ENCODE assay signal across 8 cellular contexts in the genomic region with DNA sequence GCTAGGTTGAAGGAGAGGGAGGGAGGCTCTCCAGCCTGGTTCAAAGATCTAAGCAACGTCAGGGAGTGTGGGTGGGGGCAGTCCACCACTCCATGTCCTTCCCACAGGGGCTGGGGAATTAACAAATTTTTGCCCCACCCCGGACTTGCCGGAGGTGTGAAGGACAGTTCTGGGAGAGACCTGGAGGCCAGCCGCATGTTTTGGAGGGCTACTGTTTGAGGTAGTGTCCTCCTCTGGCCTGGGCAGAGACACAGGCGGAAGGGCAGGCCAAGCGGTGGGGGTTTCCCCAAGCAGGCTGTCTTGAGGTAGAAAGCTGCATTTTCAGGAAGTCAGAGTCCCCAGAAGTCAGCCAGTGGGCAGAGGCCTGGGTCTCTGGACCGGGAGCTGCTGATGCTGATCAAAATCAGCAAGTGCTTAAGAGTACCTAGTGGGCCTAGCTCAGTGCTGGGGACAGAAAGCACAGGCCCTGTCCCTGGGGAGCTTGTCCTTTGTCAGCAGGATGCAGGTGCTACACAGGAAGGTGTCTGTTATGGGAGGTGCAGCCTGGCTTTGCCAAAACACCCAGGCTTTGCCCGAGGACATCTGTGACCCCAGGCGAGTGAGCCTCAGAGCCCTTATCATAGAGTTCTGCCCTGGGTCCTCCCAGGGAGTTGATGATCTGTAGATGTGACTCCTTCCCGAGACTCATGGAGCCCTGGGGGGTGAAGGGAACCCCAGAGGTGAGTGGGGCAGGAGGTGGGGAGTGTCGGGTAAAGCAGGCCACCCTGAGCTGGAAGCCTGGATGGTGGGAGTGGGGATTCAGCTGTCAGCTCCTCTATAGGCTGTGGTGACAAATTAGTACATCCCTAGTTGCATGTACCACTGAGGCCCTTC. TPM values are rescaled to one million over a fixed set of nuclear protein-coding genes. Genes with fewer than 3 reads are reported as not detected.
DNase-seq lines count a peak whose midpoint lies in the region; ATAC-seq and TF ChIP-seq lines count a peak whose summit lies in the region.

No MANE protein-coding gene starts in this region.

- POLR2A ChIA-PET in activated CD4-positive, alpha-beta T cell treated with anti-CD3 and anti-CD28 coated beads, Interleukin-2, amount 10 ng/mL, durations not matched to agents 7 days and 5 days (lab: Charles Lee), result interaction anchor here (0.6 to 1.0 kb wide), 2 partner anchors 12 to 19 kb away, joined by 3 read pairs; no protein-coding TSS in a partner anchor

- WGBS in psoas muscle, 3 donors, result 69 to 80% (median 69%) methylated on average over 11 of the region's 11 CpGs
- WGBS in testis, 2 donors, result 67 to 73% methylated on average over 6 to 11 of the region's 11 CpGs

- H3K4me3 ChIP-seq in psoas muscle (no peak overlapping the region), testis (no peak overlapping the region)

- CTCF ChIA-PET in activated CD4-positive, alpha-beta T cell treated with anti-CD3 and anti-CD28 coated beads, Interleukin-2, amount 10 ng/mL, durations not matched to agents 7 days and 5 days (lab: Charles Lee), result interaction anchor here (1.4 to 5.0 kb wide), 4 partner anchors 9 to 17 kb away, joined by 3 to 35 read pairs (median 14); no protein-coding TSS in a partner anchor

- TF ChIP-seq CTCF in psoas muscle (IDR thresholded peaks at IDR 0.05) (no peak), testis (IDR thresholded peaks at IDR 0.05) (no peak)

- peaks cover 57% of the 10 kb centered on the region for H3K4me1 Mint-ChIP-seq in activated T-cell treated with anti-CD3 and anti-CD28 coated beads, Interleukin-2, amount 50 U/mL, for 4 hours (ENCODE audit: low read depth)
- H3K4me1 Mint-ChIP-seq in activated CD4-positive, alpha-beta T cell treated with anti-CD3 and anti-CD28 coated beads, Interleukin-2, amount 10 ng/mL, durations not matched to agents 7 days and 5 days, result peaks cover 34% of the 10 kb centered on the region

- H3K36me3 Mint-ChIP-seq in activated T-cell treated with anti-CD3 and anti-CD28 coated beads, Interleukin-2, amount 50 U/mL, for 4 hours (ENCODE audit: insufficient read depth), result peaks cover 19% of the 10 kb centered on the region
- peaks cover 51% of the 10 kb centered on the region for H3K36me3 Mint-ChIP-seq in activated CD4-positive, alpha-beta T cell treated with anti-CD3 and anti-CD28 coated beads, Interleukin-2, amount 10 ng/mL, durations not matched to agents 7 days and 5 days (ENCODE audit: low read depth)

- TF ChIP-seq POLR2A in testis (IDR thresholded peaks at IDR 0.05), result no peak

- ATAC-seq in activated T-cell treated with anti-CD3 and anti-CD28 coated beads, Interleukin-2, amount 50 U/mL, for 4 hours, result peak; percentile 67 to 74
- ATAC-seq in HG02884 (IDR thresholded peaks at IDR 0.05; ENCODE audit: unreplicated experiment), result peak; percentile 44
- ATAC-seq in psoas muscle, result no peak

- no peaks in the 10 kb centered on the region for H3K27me3 Mint-ChIP-seq in activated T-cell treated with anti-CD3 and anti-CD28 coated beads, Interleukin-2, amount 50 U/mL, for 4 hours (ENCODE audit: low read depth)
- H3K27me3 Mint-ChIP-seq in activated CD4-positive, alpha-beta T cell treated with anti-CD3 and anti-CD28 coated beads, Interleukin-2, amount 10 ng/mL, durations not matched to agents 7 days and 5 days, result no peaks in the 10 kb centered on the region

- no peaks in the 10 kb centered on the region for H3K9me3 ChIP-seq in psoas muscle
- no peaks in the 10 kb centered on the region for H3K9me3 ChIP-seq in testis

- H3K4me1 ChIP-seq in psoas muscle (peaks cover 25% of the 10 kb centered on the region), testis (peaks cover 6% of the 10 kb centered on the region)

- peak; percentile 19 for DNase-seq in activated T-cell treated with anti-CD3 and anti-CD28 coated beads, Interleukin-2, amount 50 U/mL, for 4 hours
- no peak for DNase-seq in activated T-cell treated with anti-CD3 and anti-CD28 coated beads, Interleukin-2, amount 50 U/mL, for 1 hour
- peak; percentile 26 for DNase-seq in activated CD4-positive, alpha-beta T cell treated with anti-CD3 and anti-CD28 coated beads, Interleukin-2, amount 10 ng/mL, durations not matched to agents 7 days and 5 days
- DNase-seq in psoas muscle, result peak; percentile 14 to 43
- no peak for DNase-seq in testis
- no peak for DNase-seq in DMS79 treated with DMSO at 0.1 percent for 48 hours (lab: John Stamatoyannopoulos, UW)
- DNase-seq in globus pallidus (ENCODE audit: low spot score), result no peak

- no peaks in the 10 kb centered on the region for H3K9me3 Mint-ChIP-seq in activated T-cell treated with anti-CD3 and anti-CD28 coated beads, Interleukin-2, amount 50 U/mL, for 4 hours
- no peaks in the 10 kb centered on the region for H3K9me3 Mint-ChIP-seq in activated CD4-positive, alpha-beta T cell treated with anti-CD3 and anti-CD28 coated beads, Interleukin-2, amount 10 ng/mL, durations not matched to agents 7 days and 5 days

- intact Hi-C loops in psoas muscle (cut with DNase I) (no loop called here), testis (cut with DNase I; ENCODE audit: low total_unique reads) (no loop called here)

- H3K27ac ChIP-seq in psoas muscle (no peak overlapping the region), testis (no peak overlapping the region)

- H3K36me3 ChIP-seq in psoas muscle (ENCODE audit: insufficient read depth in 1 of 2, low read depth in 1 of 2), result peaks cover 0 to 43% of the 10 kb centered on the region in 2 donors
- no peaks in the 10 kb centered on the region for H3K36me3 ChIP-seq in testis (ENCODE audit: low read depth, missing control alignments)

- peak overlapping the region; percentile 79 for H3K4me3 Mint-ChIP-seq in activated T-cell treated with anti-CD3 and anti-CD28 coated beads, Interleukin-2, amount 50 U/mL, for 4 hours
- peak overlapping the region; percentile 42 for H3K4me3 Mint-ChIP-seq in activated CD4-positive, alpha-beta T cell treated with anti-CD3 and anti-CD28 coated beads, Interleukin-2, amount 10 ng/mL, durations not matched to agents 7 days and 5 days

- H3K27ac Mint-ChIP-seq in activated CD4-positive, alpha-beta T cell treated with anti-CD3 and anti-CD28 coated beads, Interleukin-2, amount 10 ng/mL, durations not matched to agents 7 days and 5 days, result peak overlapping the region; percentile 90

- H3K27me3 ChIP-seq in psoas muscle (ENCODE audit: insufficient read depth in 3 of 3, low read length in 2 of 3), result no peaks in the 10 kb centered on the region
- no peaks in the 10 kb centered on the region for H3K27me3 ChIP-seq in testis

RNA-seq across cellular contexts. Expression of gene JADE2, which starts 18.6 kb away (rescaled TPM):
- 10 to 100 TPM; 73.6 to 83.6 (median 76.8) TPM for total RNA-seq in activated T-cell treated with anti-CD3 and anti-CD28 coated beads, Interleukin-2, amount 50 U/mL, for 4 hours
- total RNA-seq in activated CD4-positive, alpha-beta T cell treated with anti-CD3 and anti-CD28 coated beads, Interleukin-2, amount 10 ng/mL, durations not matched to agents 7 days and 5 days, result 10 to 100 TPM; 92.5 to 93.8 TPM
- total RNA-seq in psoas muscle (10 to 100 TPM in 3 of 4 donors, 1 to 10 TPM in 1; 10.0 to 15.1 (median 14.4) TPM), testis (10 to 100 TPM; 54.5 to 67.2 TPM)
- polyA plus RNA-seq in psoas muscle (10 to 100 TPM in 1 of 3 donors, 1 to 10 TPM in 2; 5.0 to 10.1 (median 6.0) TPM), testis (ENCODE audit: insufficient read depth, low read depth, low replicate concordance) (26.0 TPM)

Comparison
In these comparisons a context has a peak if more than half of its experiments do, and no peak if none do; other contexts are left out.
1. DNase-seq: peak in activated T-cell treated with anti-CD3 and anti-CD28 coated beads, Interleukin-2, amount 50 U/mL, for 4 hours (single experiment), activated CD4-positive, alpha-beta T cell treated with anti-CD3 and anti-CD28 coated beads, Interleukin-2, amount 10 ng/mL, durations not matched to agents 7 days and 5 days (single experiment) and psoas muscle (2 of 2); none in activated T-cell treated with anti-CD3 and anti-CD28 coated beads, Interleukin-2, amount 50 U/mL, for 1 hour (single experiment), testis (single experiment), DMS79 treated with DMSO at 0.1 percent for 48 hours (single experiment) and globus pallidus (single experiment).
2. ATAC-seq: peak in activated T-cell treated with anti-CD3 and anti-CD28 coated beads, Interleukin-2, amount 50 U/mL, for 4 hours (2 of 2) and HG02884 (single experiment); none in psoas muscle (0 of 4).